30 cellular contexts compared by ENCODE assay signal in the genomic region with DNA sequence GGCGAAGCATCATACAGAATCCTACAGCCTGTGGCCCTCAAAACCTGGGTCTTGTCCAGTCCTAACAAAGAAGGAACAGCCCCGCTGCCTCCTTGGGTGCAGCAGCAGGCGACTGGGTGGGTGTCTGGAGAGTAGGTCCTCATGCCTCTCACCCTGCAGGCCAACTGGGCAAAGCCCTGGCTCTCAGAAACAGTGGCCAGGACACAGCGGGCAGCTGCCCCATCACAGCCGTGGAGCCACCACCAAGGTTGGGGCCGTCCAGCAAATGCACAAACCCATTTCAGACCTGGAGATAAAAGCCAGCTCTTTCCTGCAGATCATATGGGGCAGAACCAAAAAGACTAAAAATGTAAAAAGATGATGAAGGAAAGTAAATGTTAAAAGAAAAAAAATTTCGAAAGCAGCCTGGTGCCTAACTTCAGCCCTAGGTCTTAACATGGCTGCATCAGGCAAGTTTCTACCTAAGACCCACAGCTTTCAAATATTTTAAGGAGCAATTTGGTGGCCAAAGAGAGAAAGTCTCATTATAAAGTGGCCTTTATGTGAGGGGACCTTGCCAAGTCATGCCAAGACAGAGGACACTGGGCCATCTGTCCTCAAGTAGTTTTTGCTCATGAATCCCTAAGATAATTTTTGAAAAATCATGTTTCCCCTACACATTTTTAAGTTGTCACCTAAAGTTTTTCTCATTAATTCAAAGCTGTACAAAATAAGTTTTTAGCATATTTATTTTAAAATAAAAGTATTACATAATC.
"Had no signal": no experiment of that assay in that cellular context is flagged by ENCODE, and none has a peak within 500 bp of the region (broad histone marks: within the 10 kb centered on the region; RNA-seq: fewer than 3 reads in every experiment).

No MANE protein-coding gene starts in this region.

- H3K9me3 ChIP-seq: ascending aorta, breast epithelium, heart left ventricle had no signal

- H3K27me3 ChIP-seq: ascending aorta, breast epithelium, cardiac muscle cell, dorsolateral prefrontal cortex had no signal

- H3K27ac ChIP-seq: ascending aorta, breast epithelium, cardiac muscle cell, coronary artery, heart left ventricle, WERI-Rb-1 had no signal

- H3K36me3 ChIP-seq: ascending aorta, breast epithelium, cardiac muscle cell, heart left ventricle, WERI-Rb-1 had no signal

- H3K4me3 ChIP-seq: ascending aorta, breast epithelium, cardiac muscle cell, coronary artery, dorsolateral prefrontal cortex, heart left ventricle had no signal

- H3K4me1 ChIP-seq: ascending aorta, breast epithelium, heart left ventricle had no signal

- ATAC-seq: activated CD4-positive, CD25-positive, alpha-beta regulatory T cell treated with anti-CD3 and anti-CD28 coated beads, Interleukin-2, amount 50 U/mL, for 24 hours; activated CD8-positive, alpha-beta T cell treated with anti-CD3 and anti-CD28 coated beads for 36 hours; activated naive CD4-positive, alpha-beta T cell treated with anti-CD3 and anti-CD28 coated beads, Interleukin-2, amount 50 U/mL, for 72 hours; activated T-cell treated with anti-CD3 and anti-CD28 coated beads, Interleukin-2, amount 50 U/mL, for 4 hours; activated T-helper 17 cell treated with anti-CD3 and anti-CD28 coated beads, Interleukin-2, amount 50 U/mL, for 72 hours; esophagus mucosa; heart left ventricle; T-helper 17 cell had no signal

- DNase-seq: activated B cell treated with CpG ODN at 0.5 μM for 24 hours; activated CD4-positive, alpha-beta T cell treated with anti-CD3 and anti-CD28 coated beads for 48 hours; activated CD4-positive, alpha-beta T cell treated with anti-CD3 and anti-CD28 coated beads, Interleukin-2, amount 50 U/mL, for 1 hour; activated CD4-positive, alpha-beta T cell treated with anti-CD3 and anti-CD28 coated beads, Interleukin-2, amount 50 U/mL, for 48 hours; activated CD8-positive, alpha-beta memory T cell treated with anti-CD3 and anti-CD28 coated beads for 24 hours; activated CD8-positive, alpha-beta T cell treated with anti-CD3 and anti-CD28 coated beads for 36 hours; activated gamma-delta T cell; activated naive CD4-positive, alpha-beta T cell; activated naive CD4-positive, alpha-beta T cell treated with anti-CD3 and anti-CD28 coated beads, Interleukin-2, amount 10 ng/mL, durations not matched to agents 7 days and 5 days; activated naive CD8-positive, alpha-beta T cell treated with anti-CD3 and anti-CD28 coated beads, Interleukin-2, amount 10 ng/mL, durations not matched to agents 7 days and 5 days; activated T-cell treated with anti-CD3 and anti-CD28 coated beads, Interleukin-2, amount 50 U/mL, for 4 hours; cerebellar nuclear complex; effector memory CD4-positive, alpha-beta T cell; endodermal cell; foreskin fibroblast; glutamatergic neuron; heart left ventricle; T-helper 1 cell; T-helper 17 cell; T1000; WERI-Rb-1 had no signal
